In the genomic region with DNA sequence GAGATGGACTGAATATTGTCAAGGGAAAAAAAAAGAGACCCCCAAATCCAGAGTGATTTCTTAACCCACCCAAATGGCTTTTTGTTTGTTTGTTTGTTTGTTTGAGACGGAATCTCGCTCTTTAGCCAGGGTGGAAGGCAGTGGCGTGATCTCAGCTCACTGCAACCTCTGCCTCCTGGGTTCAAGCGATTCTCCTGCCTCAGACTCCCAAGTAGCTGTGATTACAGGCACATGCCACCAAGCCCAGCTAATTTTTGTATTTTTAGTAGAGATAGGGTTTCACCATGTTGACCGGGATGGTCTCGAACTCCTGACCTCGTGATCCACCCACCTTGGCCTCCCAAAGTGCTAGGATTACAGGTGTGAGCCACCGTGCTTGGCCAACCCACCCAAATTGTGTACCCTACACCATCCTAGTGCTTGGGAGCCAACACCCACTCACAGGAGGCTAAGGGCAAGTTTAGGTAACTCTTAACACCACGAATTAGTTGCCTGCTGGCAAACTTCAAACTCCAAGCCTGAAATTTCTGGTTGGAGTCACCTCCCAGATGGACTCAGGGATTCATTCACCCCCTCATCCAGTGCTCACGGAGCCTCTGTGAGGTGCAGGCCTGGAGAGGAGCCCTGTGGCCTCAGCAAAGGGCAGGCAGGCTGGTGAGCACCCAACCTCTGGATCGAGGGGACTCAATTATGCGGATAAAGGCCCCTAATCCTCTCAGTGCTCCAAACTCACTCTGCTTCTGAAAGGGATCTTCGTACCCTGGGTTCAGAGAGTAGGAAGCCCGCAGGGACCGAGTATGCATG, we compare ENCODE assay signal across 9 cellular contexts. TPM values are rescaled to one million over a fixed set of nuclear protein-coding genes. Genes with fewer than 3 reads are reported as not detected.
DNase-seq lines count a peak whose midpoint lies in the region; ATAC-seq and TF ChIP-seq lines count a peak whose summit lies in the region.
"Had no signal": no experiment of that assay in that cellular context is flagged by ENCODE, and none has a peak within 500 bp of the region (broad histone marks: within the 10 kb centered on the region; RNA-seq: fewer than 3 reads in every experiment).

No MANE protein-coding gene starts in this region.

- H3K4me1 Mint-ChIP-seq in Calu3 (ENCODE audit: low read depth, unreplicated experiment), result peaks cover 93% of the 10 kb centered on the region

- no peaks in the 10 kb centered on the region for H3K9me3 ChIP-seq in gastroesophageal sphincter
- no peaks in the 10 kb centered on the region for H3K9me3 ChIP-seq in sigmoid colon

- DNase-seq in Calu3 (no peak), sigmoid colon (no peak), C1 segment of cervical spinal cord (lab: John Stamatoyannopoulos, UW) (no peak), epidermal melanocyte (ENCODE audit: insufficient read length, low spot score) (no peak), NCI-H524 treated with DMSO at 0.1 percent for 48 hours (lab: John Stamatoyannopoulos, UW) (no peak)
- DNase-seq: NCI-H2107 had no signal

- TF ChIP-seq CTCF in Calu3 (IDR thresholded peaks at IDR 0.05; ENCODE audit: unreplicated experiment), result no peak
- no peak for TF ChIP-seq CTCF in gastroesophageal sphincter (IDR thresholded peaks at IDR 0.05)
- TF ChIP-seq CTCF in sigmoid colon (IDR thresholded peaks at IDR 0.05), result no peak

- TF ChIP-seq POLR2A in gastroesophageal sphincter (IDR thresholded peaks at IDR 0.05) (no peak), sigmoid colon (IDR thresholded peaks at IDR 0.05) (no peak)

- H3K36me3 Mint-ChIP-seq in Calu3 (ENCODE audit: insufficient read depth, unreplicated experiment), result peaks cover 100% of the 10 kb centered on the region

- H3K4me1 ChIP-seq in gastroesophageal sphincter, result peaks cover 29 to 100% (median 56%) of the 10 kb centered on the region in 3 donors
- H3K4me1 ChIP-seq in sigmoid colon, result peaks cover 0 to 80% (median 71%) of the 10 kb centered on the region in 4 donors

- WGBS in gastroesophageal sphincter (ENCODE audit: low coverage in 1 of 2), 2 donors, result 83 to 93% methylated on average over 6 to 7 of the region's 15 CpGs
- WGBS in sigmoid colon, 2 donors, result 69 to 81% methylated on average over 15 of the region's 15 CpGs

- intact Hi-C loops in Calu3 (cut with micrococcal nuclease; ENCODE audit: unreplicated experiment), result no loop called here
- intact Hi-C loops in sigmoid colon (cut with DNase I), result no loop called here

- TF ChIP-seq EP300 in gastroesophageal sphincter (IDR thresholded peaks at IDR 0.05) (no peak), sigmoid colon (IDR thresholded peaks at IDR 0.05) (no peak)

- H3K4me3 ChIP-seq in gastroesophageal sphincter (no peak overlapping the region), sigmoid colon (no peak overlapping the region)

- H3K27me3 ChIP-seq in gastroesophageal sphincter, result no peaks in the 10 kb centered on the region
- no peaks in the 10 kb centered on the region for H3K27me3 ChIP-seq in sigmoid colon

- H3K9me3 Mint-ChIP-seq in Calu3 (ENCODE audit: low read depth, unreplicated experiment), result peaks cover 3% of the 10 kb centered on the region

- H3K27ac ChIP-seq in gastroesophageal sphincter (peak overlapping the region; percentile 92 to 97 (median 94)), sigmoid colon (peak overlapping the region; percentile 80 to 97 (median 96))

- no peaks in the 10 kb centered on the region for H3K36me3 ChIP-seq in gastroesophageal sphincter
- H3K36me3 ChIP-seq in sigmoid colon, result no peaks in the 10 kb centered on the region

- ATAC-seq in SK-N-SH treated with all-trans-retinoic acid at 6 μM for 48 hours (no peak), gastroesophageal sphincter (no peak), HG02884 (IDR thresholded peaks at IDR 0.05; ENCODE audit: unreplicated experiment) (no peak)

- CTCF ChIA-PET in Calu3 (lab: Charles Lee), result no interaction called here

- H3K27ac Mint-ChIP-seq in Calu3 (ENCODE audit: unreplicated experiment), result peak overlapping the region; percentile 100

- H3K4me3 Mint-ChIP-seq in Calu3 (ENCODE audit: low read depth, unreplicated experiment), result peak overlapping the region; percentile 61

- no peaks in the 10 kb centered on the region for H3K27me3 Mint-ChIP-seq in Calu3 (ENCODE audit: unreplicated experiment)

- BruUV-seq in Calu3 (replicated peaks; lab: Mats Ljungman, UMichigan), result TSS peak; percentile 92

TF ChIP-seq in SK-N-SH treated with all-trans-retinoic acid at 6 μM for 48 hours, 23 proteins besides CTCF, POLR2A, EP300 and RAD21:
- TF ChIP-seq RARB (CRISPR knock-in tag; IDR thresholded peaks at IDR 0.05), result no peak
- TF ChIP-seq SNAI2 (CRISPR knock-in tag; IDR thresholded peaks at IDR 0.05), result no peak
- no peak for TF ChIP-seq CSDC2 (CRISPR knock-in tag; IDR thresholded peaks at IDR 0.05)
- TF ChIP-seq ISL1 (CRISPR knock-in tag; IDR thresholded peaks at IDR 0.05), result 0 out of 2 replicates have a peak, but pooled peaks have one; percentile 3
- TF ChIP-seq, protein P1, sequence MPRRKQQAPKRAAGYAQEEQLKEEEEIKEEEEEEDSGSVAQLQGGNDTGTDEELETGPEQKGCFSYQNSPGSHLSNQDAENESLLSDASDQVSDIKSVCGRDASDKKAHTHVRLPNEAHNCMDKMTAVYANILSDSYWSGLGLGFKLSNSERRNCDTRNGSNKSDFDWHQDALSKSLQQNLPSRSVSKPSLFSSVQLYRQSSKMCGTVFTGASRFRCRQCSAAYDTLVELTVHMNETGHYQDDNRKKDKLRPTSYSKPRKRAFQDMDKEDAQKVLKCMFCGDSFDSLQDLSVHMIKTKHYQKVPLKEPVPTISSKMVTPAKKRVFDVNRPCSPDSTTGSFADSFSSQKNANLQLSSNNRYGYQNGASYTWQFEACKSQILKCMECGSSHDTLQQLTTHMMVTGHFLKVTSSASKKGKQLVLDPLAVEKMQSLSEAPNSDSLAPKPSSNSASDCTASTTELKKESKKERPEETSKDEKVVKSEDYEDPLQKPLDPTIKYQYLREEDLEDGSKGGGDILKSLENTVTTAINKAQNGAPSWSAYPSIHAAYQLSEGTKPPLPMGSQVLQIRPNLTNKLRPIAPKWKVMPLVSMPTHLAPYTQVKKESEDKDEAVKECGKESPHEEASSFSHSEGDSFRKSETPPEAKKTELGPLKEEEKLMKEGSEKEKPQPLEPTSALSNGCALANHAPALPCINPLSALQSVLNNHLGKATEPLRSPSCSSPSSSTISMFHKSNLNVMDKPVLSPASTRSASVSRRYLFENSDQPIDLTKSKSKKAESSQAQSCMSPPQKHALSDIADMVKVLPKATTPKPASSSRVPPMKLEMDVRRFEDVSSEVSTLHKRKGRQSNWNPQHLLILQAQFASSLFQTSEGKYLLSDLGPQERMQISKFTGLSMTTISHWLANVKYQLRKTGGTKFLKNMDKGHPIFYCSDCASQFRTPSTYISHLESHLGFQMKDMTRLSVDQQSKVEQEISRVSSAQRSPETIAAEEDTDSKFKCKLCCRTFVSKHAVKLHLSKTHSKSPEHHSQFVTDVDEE (CRISPR knock-in tag; IDR thresholded peaks at IDR 0.05), result no peak
- no peak for TF ChIP-seq TCF4 (CRISPR knock-in tag; IDR thresholded peaks at IDR 0.05; ENCODE audit: borderline replicate concordance)

RNA-seq across cellular contexts. Expression of a gene that starts 37.6 kb away (rescaled TPM):
- total RNA-seq in Calu3 (2022), result 1,462 and 1,577 TPM in 2 replicates
- 100 to 1,000 TPM; 337 to 938 (median 507) TPM for total RNA-seq in gastroesophageal sphincter
- 100 to 1,000 TPM; 131 to 328 (median 197) TPM for total RNA-seq in sigmoid colon
- 100 to 1,000 TPM; 122 to 456 (median 176) TPM for polyA plus RNA-seq in sigmoid colon

RNA-seq across cellular contexts. Expression of a gene that starts 59.2 kb away (rescaled TPM):
- total RNA-seq in Calu3 (2022) (14.5 and 14.7 TPM in 2 replicates), gastroesophageal sphincter (1 to 10 TPM in 2 of 4 donors, under 1 TPM in 1, not detected in 1; 0.93 to 2.2 (median 1.1) TPM), sigmoid colon (1 to 10 TPM in 1 of 4 donors, under 1 TPM in 2, not detected in 1; 0.33 to 3.0 (median 0.54) TPM)
- 10 to 100 TPM in 1 of 3 donors, 1 to 10 TPM in 2; 5.3 to 14.3 (median 6.0) TPM for polyA plus RNA-seq in sigmoid colon
